1 cellular context compared by ENCODE assay signal in the genomic region with DNA sequence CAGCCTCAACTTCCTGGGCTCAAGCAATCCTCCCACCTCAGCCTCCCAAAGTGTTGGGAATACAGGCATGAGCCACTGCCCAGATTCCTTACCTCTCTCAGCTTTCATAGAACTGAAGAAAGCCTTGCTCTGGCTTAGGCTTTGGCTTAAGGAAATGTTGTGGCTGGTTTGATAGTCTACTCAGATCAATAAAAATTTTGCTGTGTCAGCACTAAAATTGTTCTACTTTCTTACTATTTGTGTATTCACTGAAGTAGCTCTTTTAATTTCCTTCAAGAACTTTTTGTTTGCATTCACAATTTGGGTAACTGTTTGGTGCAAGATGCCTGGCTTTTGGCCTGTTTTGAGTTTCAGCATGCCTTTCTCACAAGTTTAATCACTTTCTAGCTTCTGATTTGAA.
TF ChIP-seq lines count a peak whose summit lies in the region.

No MANE protein-coding gene starts in this region.

TF ChIP-seq in K562, 482 proteins besides CTCF, POLR2A, EP300 and RAD21 (continued from another document):
- TF ChIP-seq ZBTB34 (CRISPR knock-in tag; IDR thresholded peaks at IDR 0.05): no peak
- TF ChIP-seq ATF2 (CRISPR knock-in tag; IDR thresholded peaks at IDR 0.05): no peak
TF ChIP-seq in K562: peak in this region for 5.
